In genomic region chr7:142608630-142609029, GRCh38 we compare ENCODE assay signal across 17 cellular contexts.
"Had no signal": no experiment of that assay in that cellular context is flagged by ENCODE, and none has a peak within 500 bp of the region (broad histone marks: within the 10 kb centered on the region; RNA-seq: fewer than 3 reads in every experiment).

No MANE protein-coding gene starts in this region.

- H3K36me3 ChIP-seq: ascending aorta, breast epithelium, spleen, thyroid gland had no signal

- H3K4me2 ChIP-seq: hepatocyte had no signal

- H3K27me3 ChIP-seq: ascending aorta, breast epithelium, thyroid gland had no signal

- H3K9me3 ChIP-seq: ascending aorta, breast epithelium, psoas muscle, spleen, thyroid gland had no signal

- DNase-seq: activated gamma-delta T cell; activated T-cell treated with anti-CD3 and anti-CD28 coated beads, Interleukin-2, amount 50 U/mL, for 1 hour; dermis blood vessel endothelial cell; islet precursor cell; midbrain; psoas muscle; spleen; stimulated activated CD4-positive, alpha-beta T cell treated with anti-CD3 and anti-CD28 coated beads, Interleukin-2, amount 100 ng/mL, for 24 hours; T1000; thyroid gland had no signal

- H2AFZ ChIP-seq: hepatocyte had no signal

- H3K9me3 Mint-ChIP-seq: neural crest cell had no signal

- H3K4me3 Mint-ChIP-seq: neural crest cell had no signal

- H3K79me2 ChIP-seq: hepatocyte had no signal

- H3K27ac ChIP-seq: ascending aorta, breast epithelium, hepatocyte, psoas muscle, spleen, thyroid gland had no signal

- ATAC-seq: activated CD4-positive, CD25-positive, alpha-beta regulatory T cell treated with anti-CD3 and anti-CD28 coated beads, Interleukin-2, amount 50 U/mL, for 24 hours; sciatic nerve had no signal

- H3K4me3 ChIP-seq: ascending aorta, breast epithelium, hepatocyte, lung, psoas muscle, spleen, thyroid gland had no signal

- H3K4me1 ChIP-seq: ascending aorta, breast epithelium, psoas muscle, thyroid gland had no signal

- H3K4me1 Mint-ChIP-seq: neural crest cell had no signal
